Comparison of ENCODE assay signal across 25 cellular contexts in the genomic region with DNA sequence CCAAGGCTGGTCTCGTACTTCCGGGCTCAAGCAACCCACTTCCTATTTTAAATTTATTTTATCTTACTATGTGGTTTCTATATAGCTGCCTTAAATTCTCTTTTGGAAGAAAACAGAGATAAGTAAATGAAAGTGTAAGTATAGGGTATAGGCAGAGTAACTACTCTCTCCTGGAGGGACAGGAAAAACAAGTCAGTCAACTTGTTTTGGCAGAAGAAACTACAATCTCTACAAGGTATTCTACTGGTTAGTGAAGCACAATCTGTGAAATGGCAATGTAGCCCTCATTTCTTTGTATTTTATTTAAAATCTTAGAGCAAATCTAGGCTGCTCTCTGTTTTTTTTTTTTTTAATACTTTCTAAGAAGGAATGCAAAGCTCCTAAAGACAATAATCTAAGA. TPM values are rescaled to one million over a fixed set of nuclear protein-coding genes. Genes with fewer than 3 reads are reported as not detected.
DNase-seq lines count a peak whose midpoint lies in the region; ATAC-seq, FAIRE-seq and TF ChIP-seq lines count a peak whose summit lies in the region.
"Had no signal": no experiment of that assay in that cellular context is flagged by ENCODE, and none has a peak within 500 bp of the region (broad histone marks: within the 10 kb centered on the region; RNA-seq: fewer than 3 reads in every experiment).

No MANE protein-coding gene starts in this region.

- H3K27me3 ChIP-seq in mammary epithelial cell (ENCODE audit: insufficient read depth, low read length) (no peaks in the 10 kb centered on the region), bronchial epithelial cell (ENCODE audit: control insufficient read depth, insufficient read depth, low read length) (no peaks in the 10 kb centered on the region), gastrocnemius medialis (no peaks in the 10 kb centered on the region)
- H3K27me3 ChIP-seq: Peyer's patch, SJSA1 had no signal

- no peak overlapping the region for H3K9ac ChIP-seq in mammary epithelial cell (ENCODE audit: insufficient read depth, low read length)

- WGBS in mammary epithelial cell (ENCODE audit: low coverage, missing lambda C conversion rate): 100% methylated on average over 2 of the region's 2 CpGs

- in situ Hi-C loops in mammary epithelial cell (cut with MboI; ENCODE audit: low sequenced_read_pairs in 2 of 2) (loop anchor here in 1 of 2 donors (25.0 kb wide), 1 partner anchor 275 kb away; no protein-coding TSS in a partner anchor), gastrocnemius medialis (cut with MboI; ENCODE audit: low sequenced_read_pairs in 4 of 4) (no loop called here)

- BruUV-seq in mammary epithelial cell (replicated peaks; lab: Mats Ljungman, UMichigan) (no TSS peak), MCF 10A (replicated peaks; lab: Mats Ljungman, UMichigan) (no TSS peak)

- H3K4me1 Mint-ChIP-seq in MCF 10A (ENCODE audit: insufficient read depth, unreplicated experiment) (peaks cover 7% of the 10 kb centered on the region), type B pancreatic cell (ENCODE audit: unreplicated experiment) (peaks cover 16% of the 10 kb centered on the region)

- POLR2A ChIA-PET in MCF 10A (lab: Yijun Ruan, JAX): no interaction called here

- no peak for FAIRE-seq in bronchial epithelial cell (lab: Jason Lieb, UNC)
- FAIRE-seq: GM12892, GM19239 had no signal

- no peak for TF ChIP-seq CTCF in mammary epithelial cell (conservative IDR thresholded peaks at IDR 0.05 in 1 of 2, IDR thresholded peaks at IDR 0.05 in 1 of 2; ENCODE audit: extremely low read depth in 1 of 2, insufficient read depth in 1 of 2, low read depth in 1 of 2, low read length in 2 of 2)
- TF ChIP-seq CTCF in MCF 10A (IDR thresholded peaks at IDR 0.05; ENCODE audit: unreplicated experiment): no peak
- no peak for TF ChIP-seq CTCF in bronchial epithelial cell (IDR thresholded peaks at IDR 0.05; ENCODE audit: insufficient read depth, low read length, severe bottlenecking)
- TF ChIP-seq CTCF in type B pancreatic cell (conservative IDR thresholded peaks at IDR 0.05): no peak
- TF ChIP-seq CTCF in gastrocnemius medialis (IDR thresholded peaks at IDR 0.05 in 4 of 5, conservative IDR thresholded peaks at IDR 0.05 in 1 of 5): no peak

- dilution Hi-C loops in mammary epithelial cell (cut with HindIII; ENCODE audit: low sequenced_read_pairs): no loop called here

- no peak overlapping the region for H2AFZ ChIP-seq in mammary epithelial cell (ENCODE audit: low read depth, low read length)

- CTCF ChIA-PET in mammary epithelial cell (lab: Charles Lee; ENCODE audit: low non-redundant PET) (no interaction called here), MCF 10A (lab: Yijun Ruan, JAX) (interaction anchor here (0.6 kb wide), 1 partner anchor 257 kb away, joined by 3 read pairs; no protein-coding TSS in a partner anchor)

- no peak overlapping the region for H3K27ac ChIP-seq in mammary epithelial cell (ENCODE audit: insufficient read depth, low read depth, low read length)
- no peak overlapping the region for H3K27ac ChIP-seq in gastrocnemius medialis
- H3K27ac ChIP-seq: Peyer's patch, SJSA1 had no signal

- no peak for ATAC-seq in gastrocnemius medialis
- ATAC-seq: CD8-positive, alpha-beta T cell; HCT116 had no signal

- H3K36me3 ChIP-seq in mammary epithelial cell (ENCODE audit: insufficient read depth, low read length) (peaks cover 9% of the 10 kb centered on the region), bronchial epithelial cell (ENCODE audit: control insufficient read depth, insufficient read depth, low read length) (peaks cover 1% of the 10 kb centered on the region), gastrocnemius medialis (peaks cover 0 to 22% of the 10 kb centered on the region in 2 donors)

- H3K79me2 ChIP-seq in mammary epithelial cell (ENCODE audit: insufficient read depth, low read length): peaks cover 33% of the 10 kb centered on the region

- H3K9me3 Mint-ChIP-seq in MCF 10A (ENCODE audit: unreplicated experiment): no peaks in the 10 kb centered on the region
- H3K9me3 Mint-ChIP-seq in type B pancreatic cell: no peaks in the 10 kb centered on the region
- H3K9me3 Mint-ChIP-seq: CD8-positive, alpha-beta T cell had no signal

- no peaks in the 10 kb centered on the region for H4K20me1 ChIP-seq in mammary epithelial cell (ENCODE audit: insufficient read depth, low read length)

- H3K4me2 ChIP-seq in mammary epithelial cell (ENCODE audit: insufficient read depth, low read depth, low read length): no peak overlapping the region

- intact Hi-C loops in mammary epithelial cell (cut with micrococcal nuclease) (no loop called here), MCF 10A (cut with micrococcal nuclease) (no loop called here), gastrocnemius medialis (cut with DNase I; ENCODE audit: low total_unique reads) (no loop called here)

- no peak for TF ChIP-seq POLR2A in gastrocnemius medialis (IDR thresholded peaks at IDR 0.05)

- no peak overlapping the region for H3K4me3 ChIP-seq in mammary epithelial cell (replicated peaks in 1 of 3; ENCODE audit: insufficient read depth in 1 of 3, low read depth in 2 of 3, low read length in 3 of 3)
- no peak overlapping the region for H3K4me3 ChIP-seq in Jurkat, Clone E6-1 (ENCODE audit: low read length)
- H3K4me3 ChIP-seq in bronchial epithelial cell (ENCODE audit: low read depth, low read length): no peak overlapping the region
- no peak overlapping the region for H3K4me3 ChIP-seq in gastrocnemius medialis
- H3K4me3 ChIP-seq: Peyer's patch, SJSA1 had no signal

- H3K9me3 ChIP-seq in mammary epithelial cell (replicated peaks; ENCODE audit: insufficient read depth, low read length): no peaks in the 10 kb centered on the region
- no peaks in the 10 kb centered on the region for H3K9me3 ChIP-seq in gastrocnemius medialis
- H3K9me3 ChIP-seq: Caco-2, Peyer's patch, SJSA1 had no signal

- DNase-seq in mammary epithelial cell: peak; percentile 17
- no peak for DNase-seq in MCF 10A (ENCODE audit: unreplicated experiment)
- DNase-seq in Jurkat, Clone E6-1 (ENCODE audit: low read depth, low spot score): peak; percentile 35
- DNase-seq in bronchial epithelial cell (ENCODE audit: low read depth): peak; percentile 62
- DNase-seq in type B pancreatic cell (ENCODE audit: extremely low spot score, unreplicated experiment): no peak
- DNase-seq in putamen (ENCODE audit: low spot score): no peak
- DNase-seq in NCI-H187 treated with DMSO at 0.1 percent for 48 hours (lab: John Stamatoyannopoulos, UW): no peak
- no peak for DNase-seq in gastrocnemius medialis
- DNase-seq: C1 segment of cervical spinal cord; CD8-positive, alpha-beta T cell; DMS 273 treated with DMSO at 0.1 percent for 48 hours; DND-41; KBM-7; NCI-H1048; NCI-H1694; NCI-H2081 treated with DMSO at 0.1 percent for 48 hours; NCI-H2171; NCI-H226; NCI-H510A; Peyer's patch had no signal

- H3K36me3 Mint-ChIP-seq in MCF 10A (ENCODE audit: insufficient read depth, unreplicated experiment): peaks cover 30% of the 10 kb centered on the region
- H3K36me3 Mint-ChIP-seq in type B pancreatic cell: peaks cover 12% of the 10 kb centered on the region

- H3K4me3 Mint-ChIP-seq in MCF 10A (ENCODE audit: unreplicated experiment) (no peak overlapping the region), type B pancreatic cell (peak overlapping the region; percentile 36)
- H3K4me3 Mint-ChIP-seq: CD8-positive, alpha-beta T cell had no signal

- no peaks in the 10 kb centered on the region for H3K27me3 Mint-ChIP-seq in MCF 10A (ENCODE audit: insufficient read depth, unreplicated experiment)
- H3K27me3 Mint-ChIP-seq in type B pancreatic cell: no peaks in the 10 kb centered on the region

- H3K27ac Mint-ChIP-seq in MCF 10A (ENCODE audit: low read depth, unreplicated experiment) (no peak overlapping the region), type B pancreatic cell (peak overlapping the region; percentile 80)
- H3K27ac Mint-ChIP-seq: CD8-positive, alpha-beta T cell had no signal

- H3K4me1 ChIP-seq in mammary epithelial cell (ENCODE audit: insufficient read depth, low read length) (peaks cover 11% of the 10 kb centered on the region), gastrocnemius medialis (peaks cover 5 to 12% of the 10 kb centered on the region in 2 donors)
- H3K4me1 ChIP-seq: Peyer's patch had no signal

RNA-seq across cellular contexts. Expression of a gene that starts 55.4 kb away (rescaled TPM):
- 10 to 100 TPM; 15.2 to 20.3 TPM for total RNA-seq in mammary epithelial cell
- 21.5 TPM for polyA plus RNA-seq in mammary epithelial cell
- polyA minus RNA-seq in mammary epithelial cell: 45.4 TPM
- 12.7 and 13.0 TPM in 2 replicates for total RNA-seq in MCF 10A (2022)
- polyA plus RNA-seq in Jurkat, Clone E6-1 (2012; ENCODE audit: insufficient read depth, insufficient read length): 73.1 TPM
- total RNA-seq in bronchial epithelial cell: 7.9 and 20.7 TPM in 2 replicates
- total RNA-seq in type B pancreatic cell (ENCODE audit: low replicate concordance): 16.1 and 21.7 TPM in 2 replicates
- 10 to 100 TPM; 14.8 to 36.4 (median 27.4) TPM for total RNA-seq in gastrocnemius medialis

RNA-seq across cellular contexts. Expression of a gene that starts 55.6 kb away (rescaled TPM):
- total RNA-seq in mammary epithelial cell (1 to 10 TPM; 7.2 to 9.3 TPM), MCF 10A (2022) (9.9 and 12.3 TPM in 2 replicates), bronchial epithelial cell (11.6 and 14.5 TPM in 2 replicates), type B pancreatic cell (ENCODE audit: low replicate concordance) (11.9 and 14.3 TPM in 2 replicates), gastrocnemius medialis (10 to 100 TPM in 2 of 4 donors, 1 to 10 TPM in 2; 8.3 to 17.9 (median 11.1) TPM)
- polyA plus RNA-seq in mammary epithelial cell: 7.5 TPM
- polyA minus RNA-seq in mammary epithelial cell: 2.2 TPM
- polyA plus RNA-seq in Jurkat, Clone E6-1 (2012; ENCODE audit: insufficient read depth, insufficient read length): 27.2 TPM

Comparison
In these comparisons a context has a peak if more than half of its experiments do, and no peak if none do; other contexts are left out.
1. DNase-seq: peak in mammary epithelial cell (single experiment), Jurkat, Clone E6-1 (single experiment) and bronchial epithelial cell (single experiment); none in MCF 10A (single experiment), type B pancreatic cell (single experiment), putamen (single experiment), NCI-H187 treated with DMSO at 0.1 percent for 48 hours (single experiment) and gastrocnemius medialis (0 of 2).